Comparison of ENCODE assay signal across 11 cellular contexts in the genomic region with DNA sequence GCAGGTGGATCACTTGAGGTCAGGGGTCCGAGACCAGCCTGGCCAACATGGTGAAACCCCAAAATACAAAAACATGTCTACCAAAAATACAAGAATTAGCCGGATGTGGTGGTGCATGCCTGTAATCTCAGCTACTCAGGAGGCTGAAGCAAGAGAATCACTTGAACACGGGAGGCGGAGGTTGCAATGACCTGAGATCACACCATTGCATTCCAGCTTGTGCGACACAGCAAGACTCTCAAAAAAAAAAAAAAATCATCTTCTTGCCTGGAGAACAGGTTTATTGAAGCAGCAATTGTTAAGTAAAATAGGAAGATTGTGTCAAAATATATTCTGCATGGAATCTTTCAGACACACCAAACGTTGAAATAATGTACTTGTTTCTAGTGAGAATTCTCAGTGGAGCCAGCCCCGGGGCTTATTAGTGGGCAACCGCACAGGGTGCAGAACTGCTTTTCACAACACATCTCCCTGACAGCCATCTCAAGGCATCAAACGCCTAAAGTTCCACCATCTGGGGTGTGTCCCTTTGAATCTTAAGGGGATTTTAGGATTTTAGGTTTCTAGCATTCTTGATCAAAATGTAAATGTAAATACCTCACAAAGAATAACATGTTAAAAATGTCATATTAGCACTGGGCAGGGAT. TPM values are rescaled to one million over a fixed set of nuclear protein-coding genes. Genes with fewer than 3 reads are reported as not detected.
DNase-seq lines count a peak whose midpoint lies in the region; ATAC-seq, FAIRE-seq and TF ChIP-seq lines count a peak whose summit lies in the region.
"Had no signal": no experiment of that assay in that cellular context is flagged by ENCODE, and none has a peak within 500 bp of the region (broad histone marks: within the 10 kb centered on the region; RNA-seq: fewer than 3 reads in every experiment).

No MANE protein-coding gene starts in this region.

- 56% methylated on average over 9 of the region's 9 CpGs for WGBS in A549 (ENCODE audit: missing lambda C conversion rate)
- 78% methylated on average over 8 of the region's 9 CpGs for WGBS in HUES64
- WGBS in adrenal gland, 4 donors = 85 to 92% (median 89%) methylated on average over 9 of the region's 9 CpGs

- H3K9ac ChIP-seq in HUES64 (ENCODE audit: low read depth, low read length) = peak overlapping the region; percentile 65

- H3K4me1 ChIP-seq in A549 (peaks cover 45% of the 10 kb centered on the region), HUES64 (ENCODE audit: insufficient read depth, low read length) (peaks cover 22% of the 10 kb centered on the region), lower lobe of right lung (peaks cover 11% of the 10 kb centered on the region), adrenal gland (replicated peaks in 1 of 2) (no peaks in the 10 kb centered on the region)

- DNase-seq in A549 (ENCODE audit: low read depth in 1 of 2, low spot score in 1 of 2) (no peak), chondrocyte (ENCODE audit: low spot score) (no peak), lower lobe of right lung (no peak), adrenal gland (no peak), NCI-H446 (lab: John Stamatoyannopoulos, UW) (no peak)
- DNase-seq: activated T-cell treated with anti-CD3 and anti-CD28 coated beads, Interleukin-2, amount 50 U/mL, for 48 hours; NCI-H1436 treated with DMSO at 0.1 percent for 48 hours had no signal

- peak overlapping the region; percentile 22 for H3K4me3 Mint-ChIP-seq in chondrocyte (ENCODE audit: unreplicated experiment)

- H3K9me3 ChIP-seq in A549 = no peaks in the 10 kb centered on the region
- H3K9me3 ChIP-seq in HUES64 (ENCODE audit: insufficient read depth, low read depth, low read length) = no peaks in the 10 kb centered on the region
- H3K9me3 ChIP-seq in lower lobe of right lung = no peaks in the 10 kb centered on the region
- no peaks in the 10 kb centered on the region for H3K9me3 ChIP-seq in adrenal gland (replicated peaks in 1 of 3)
- H3K9me3 ChIP-seq: thyroid gland had no signal

- TF ChIP-seq RAD21 in A549 (conservative IDR thresholded peaks at IDR 0.05 in 1 of 2, IDR thresholded peaks at IDR 0.05 in 1 of 2) = no peak

- no peak overlapping the region for H3K4me3 ChIP-seq in A549
- no peak overlapping the region for H3K4me3 ChIP-seq in HUES64 (ENCODE audit: low read length)
- no peak overlapping the region for H3K4me3 ChIP-seq in lower lobe of right lung
- no peak overlapping the region for H3K4me3 ChIP-seq in adrenal gland
- H3K4me3 ChIP-seq: thyroid gland had no signal

- TF ChIP-seq POLR2A in A549 (IDR thresholded peaks at IDR 0.05; ENCODE audit: low read length) (no peak), adrenal gland (IDR thresholded peaks at IDR 0.05) (no peak)

- TF ChIP-seq EP300 in A549 (IDR thresholded peaks at IDR 0.05) = no peak

- CTCF ChIA-PET in A549 (lab: Yijun Ruan, JAX) = interaction anchor here (2.0 kb wide), 1 partner anchor 40 kb away, joined by 6 read pairs; no protein-coding TSS in a partner anchor

- TF ChIP-seq CTCF in A549 (IDR thresholded peaks at IDR 0.05) (no peak), chondrocyte (IDR thresholded peaks at IDR 0.05) (no peak), lower lobe of right lung (IDR thresholded peaks at IDR 0.05) (no peak), adrenal gland (IDR thresholded peaks at IDR 0.05) (no peak)

- no peaks in the 10 kb centered on the region for H3K27me3 Mint-ChIP-seq in chondrocyte (ENCODE audit: low read depth)

- H3K27ac ChIP-seq in A549 (peak overlapping the region; percentile 80 to 88), HUES64 (ENCODE audit: low read depth, low read length) (peak overlapping the region; percentile 92), lower lobe of right lung (peak overlapping the region; percentile 78), adrenal gland (no peak overlapping the region)
- H3K27ac ChIP-seq: thyroid gland had no signal

- H3K4me2 ChIP-seq in A549 = peak overlapping the region; percentile 74

- H3K9me3 Mint-ChIP-seq in chondrocyte (ENCODE audit: low read depth) = no peaks in the 10 kb centered on the region

- POLR2A ChIA-PET in A549 (lab: Yijun Ruan, JAX) = interaction anchor here (1.0 kb wide), 1 partner anchor 27 kb away, joined by 3 read pairs; no protein-coding TSS in a partner anchor

- H3K27me3 ChIP-seq in HUES64 (ENCODE audit: insufficient read depth, low read length) (no peaks in the 10 kb centered on the region), lower lobe of right lung (ENCODE audit: low read depth) (no peaks in the 10 kb centered on the region), adrenal gland (no peaks in the 10 kb centered on the region)
- H3K27me3 ChIP-seq: thyroid gland had no signal

- no peak for FAIRE-seq in A549 (lab: Jason Lieb, UNC)

- H3K27ac Mint-ChIP-seq in chondrocyte (ENCODE audit: unreplicated experiment) = peak overlapping the region; percentile 98

- intact Hi-C loops in lower lobe of right lung (cut with DNase I) = no loop called here
- intact Hi-C loops in adrenal gland (cut with DNase I) = no loop called here

- peak in 1 of 2 experiments; percentile 42; a peak in 3 of 6 replicates for ATAC-seq in A549
- peak; percentile 55 to 58 for ATAC-seq in lower lobe of right lung
- ATAC-seq in GM21717 (IDR thresholded peaks at IDR 0.05; ENCODE audit: unreplicated experiment) = no peak
- ATAC-seq in HG03571 (IDR thresholded peaks at IDR 0.05; ENCODE audit: unreplicated experiment) = no peak

- H3K4me1 Mint-ChIP-seq in chondrocyte (ENCODE audit: low read depth) = peaks cover 36% of the 10 kb centered on the region

- no peaks in the 10 kb centered on the region for H3K36me3 Mint-ChIP-seq in chondrocyte (ENCODE audit: low read depth)

- no peaks in the 10 kb centered on the region for H3K36me3 ChIP-seq in HUES64 (ENCODE audit: insufficient read depth, low read length)
- no peaks in the 10 kb centered on the region for H3K36me3 ChIP-seq in lower lobe of right lung
- H3K36me3 ChIP-seq in adrenal gland (replicated peaks in 1 of 2) = no peaks in the 10 kb centered on the region
- H3K36me3 ChIP-seq: thyroid gland had no signal

TF ChIP-seq in A549, 52 proteins besides CTCF, POLR2A, EP300 and RAD21:
- no peak for TF ChIP-seq CHD2 (IDR thresholded peaks at IDR 0.05; ENCODE audit: low read length, partially characterized antibody)

RNA-seq across cellular contexts. Expression of gene PPP4R1, which starts 28.6 kb away (rescaled TPM):
- polyA plus RNA-seq in A549 (2011; rRNA removed) (94.5 and 97.3 TPM in 2 replicates), A549 (2017; fragmentation: RNase III; extraction: RNeasy Plus Mini Kit Qiagen cat#74134 plus additional on column Dnase treatment) (40.1 to 46.1 TPM (median 41.5 TPM) in 3 replicates), adrenal gland (10 to 100 TPM; 25.7 to 56.4 (median 36.1) TPM)
- 50.8 and 63.9 TPM in 2 replicates for polyA plus RNA-seq in A549 (2012; cell fraction: cytosol; rRNA removed)
- polyA plus RNA-seq in A549 (2012; cell fraction: nucleus; rRNA removed) = 65.6 and 112 TPM in 2 replicates
- polyA minus RNA-seq in A549 (2011; rRNA and poly(A)+ RNA removed) = 159 and 172 TPM in 2 replicates
- polyA plus RNA-seq in HUES64 (2013, experiment 1 of 2) = 59.5 TPM
- polyA plus RNA-seq in HUES64 (2013, experiment 2 of 2) = 55.0 TPM
- total RNA-seq in chondrocyte (105 to 110 TPM (median 108 TPM) in 3 replicates), lower lobe of right lung (114 TPM), adrenal gland (100 to 1,000 TPM in 1 of 8 donors, 10 to 100 TPM in 7; 22.8 to 104 (median 66.2) TPM)

Comparison
In these comparisons a context has a peak if more than half of its experiments do, and no peak if none do; other contexts are left out.
1. ATAC-seq: peak in lower lobe of right lung (2 of 2); none in GM21717 (single experiment) and HG03571 (single experiment).
2. H3K27ac ChIP-seq: peak in A549 (2 of 2), HUES64 (single experiment) and lower lobe of right lung (single experiment); none in adrenal gland (0 of 5).